8 cellular contexts compared by ENCODE assay signal in genomic region chr17:49694847-49695697, GRCh38. TPM values are rescaled to one million over a fixed set of nuclear protein-coding genes. Genes with fewer than 3 reads are reported as not detected.
A peak's percentile ranks its signal among the peaks of the same experiment; 100 is the strongest.
DNase-seq lines count a peak whose midpoint lies in the region; ATAC-seq and TF ChIP-seq lines count a peak whose summit lies in the region.

No MANE protein-coding gene starts in this region.

- intact Hi-C loops in dorsolateral prefrontal cortex (cut with DNase I) (loop anchor here (2.0 kb wide), 1 partner anchor 124 kb away; no protein-coding TSS in a partner anchor), mucosa of descending colon (cut with DNase I, micrococcal nuclease) (loop anchor here (2.0 kb wide), 2 partner anchors 124 to 126 kb away; no protein-coding TSS in a partner anchor)

- H3K27me3 Mint-ChIP-seq in activated CD4-positive, alpha-beta T cell treated with anti-CD3 and anti-CD28 coated beads, Interleukin-2, amount 10 ng/mL, durations not matched to agents 7 days and 5 days = no peaks in the 10 kb centered on the region

- H3K27me3 ChIP-seq in dorsolateral prefrontal cortex = no peaks in the 10 kb centered on the region

- peak overlapping the region in 6 of 59 donors; percentile 1 to 74 (median 32) for H3K27ac ChIP-seq in dorsolateral prefrontal cortex

- H3K27ac Mint-ChIP-seq in activated CD4-positive, alpha-beta T cell treated with anti-CD3 and anti-CD28 coated beads, Interleukin-2, amount 10 ng/mL, durations not matched to agents 7 days and 5 days = peak overlapping the region; percentile 79

- POLR2A ChIA-PET in activated CD4-positive, alpha-beta T cell treated with anti-CD3 and anti-CD28 coated beads, Interleukin-2, amount 10 ng/mL, durations not matched to agents 7 days and 5 days (lab: Charles Lee) = interaction anchor here (0.7 kb wide), 1 partner anchor 10 kb away, joined by 5 read pairs; no protein-coding TSS in a partner anchor

- no peak overlapping the region for H3K4me3 Mint-ChIP-seq in activated CD4-positive, alpha-beta T cell treated with anti-CD3 and anti-CD28 coated beads, Interleukin-2, amount 10 ng/mL, durations not matched to agents 7 days and 5 days

- no peaks in the 10 kb centered on the region for H3K4me1 ChIP-seq in mucosa of descending colon (ENCODE audit: low read depth)

- H3K9me3 Mint-ChIP-seq in activated CD4-positive, alpha-beta T cell treated with anti-CD3 and anti-CD28 coated beads, Interleukin-2, amount 10 ng/mL, durations not matched to agents 7 days and 5 days = no peaks in the 10 kb centered on the region

- CTCF ChIA-PET in activated CD4-positive, alpha-beta T cell treated with anti-CD3 and anti-CD28 coated beads, Interleukin-2, amount 10 ng/mL, durations not matched to agents 7 days and 5 days (lab: Charles Lee) = interaction anchor here (0.8 to 13.0 kb wide), 20 partner anchors 9 to 303 kb away, joined by 3 to 116 read pairs (median 5); partner anchors contain the start of genes NXPH3, PHB1, SLC35B1 and SPOP

- ATAC-seq in mucosa of descending colon = peak; percentile 71

- H3K9me3 ChIP-seq in mucosa of descending colon = no peaks in the 10 kb centered on the region

- peaks cover 42% of the 10 kb centered on the region for H3K4me1 Mint-ChIP-seq in activated CD4-positive, alpha-beta T cell treated with anti-CD3 and anti-CD28 coated beads, Interleukin-2, amount 10 ng/mL, durations not matched to agents 7 days and 5 days

- H3K4me3 ChIP-seq in dorsolateral prefrontal cortex (peak overlapping the region in 43 of 59 donors; percentile 1 to 56 (median 28)), mucosa of descending colon (no peak overlapping the region)

- H3K36me3 Mint-ChIP-seq in activated CD4-positive, alpha-beta T cell treated with anti-CD3 and anti-CD28 coated beads, Interleukin-2, amount 10 ng/mL, durations not matched to agents 7 days and 5 days (ENCODE audit: low read depth) = peaks cover 9% of the 10 kb centered on the region

- no peaks in the 10 kb centered on the region for H3K36me3 ChIP-seq in mucosa of descending colon (ENCODE audit: low read depth)

- TF ChIP-seq CTCF in dorsolateral prefrontal cortex (IDR thresholded peaks at IDR 0.05 in 54 of 56, conservative IDR thresholded peaks at IDR 0.05 in 2 of 56; ENCODE audit: low read depth in 1 of 56, partially characterized antibody in 56 of 56) (peak; percentile 76 to 98 (median 93)), mucosa of descending colon (IDR thresholded peaks at IDR 0.05) (peak; percentile 88)

- peak; percentile 51 for DNase-seq in NCI-H1436 (lab: John Stamatoyannopoulos, UW)
- DNase-seq in NCI-H1436 treated with DMSO at 0.1 percent for 48 hours (lab: John Stamatoyannopoulos, UW) = no peak
- peak; percentile 62 for DNase-seq in NCI-H345 (lab: John Stamatoyannopoulos, UW)
- peak; percentile 73 for DNase-seq in activated CD4-positive, alpha-beta T cell treated with anti-CD3 and anti-CD28 coated beads, Interleukin-2, amount 10 ng/mL, durations not matched to agents 7 days and 5 days
- peak in 7 of 10 donors; percentile 52 to 73 (median 59) for DNase-seq in dorsolateral prefrontal cortex
- DNase-seq in mucosa of descending colon = peak in 2 of 3 donors; percentile 73 to 85
- peak; percentile 59 for DNase-seq in stimulated activated CD8-positive, alpha-beta memory T cell treated with anti-CD3 and anti-CD28 coated beads, Interleukin-7, amount 100 ng/mL, for 24 hours (ENCODE audit: low read depth)
- DNase-seq in GF-D8 (lab: John Stamatoyannopoulos, UW) = no peak

RNA-seq across cellular contexts. Expression of gene SLC35B1, which starts 12.7 kb away (rescaled TPM):
- total RNA-seq in activated CD4-positive, alpha-beta T cell treated with anti-CD3 and anti-CD28 coated beads, Interleukin-2, amount 10 ng/mL, durations not matched to agents 7 days and 5 days = 10 to 100 TPM; 55.8 to 70.1 TPM
- total RNA-seq in dorsolateral prefrontal cortex = 10 to 100 TPM; 30.7 to 59.0 (median 43.7) TPM
- total RNA-seq in mucosa of descending colon = 10 to 100 TPM; 31.7 to 60.3 (median 41.5) TPM

RNA-seq across cellular contexts. Expression of gene SPOP, which starts 17.2 kb away (rescaled TPM):
- 10 to 100 TPM; 64.1 to 68.1 TPM for total RNA-seq in activated CD4-positive, alpha-beta T cell treated with anti-CD3 and anti-CD28 coated beads, Interleukin-2, amount 10 ng/mL, durations not matched to agents 7 days and 5 days
- total RNA-seq in dorsolateral prefrontal cortex = 100 to 1,000 TPM in 77 of 120 experiments, 10 to 100 TPM in 43; 75.2 to 140 (median 105) TPM
- total RNA-seq in mucosa of descending colon = 100 to 1,000 TPM in 1 of 3 donors, 10 to 100 TPM in 2; 47.6 to 213 (median 56.2) TPM

Comparison
In these comparisons a context has a peak if more than half of its experiments do, and no peak if none do; other contexts are left out.
1. DNase-seq: peak in NCI-H1436 (single experiment), NCI-H345 (single experiment), activated CD4-positive, alpha-beta T cell treated with anti-CD3 and anti-CD28 coated beads, Interleukin-2, amount 10 ng/mL, durations not matched to agents 7 days and 5 days (single experiment), dorsolateral prefrontal cortex (7 of 10), mucosa of descending colon (2 of 3) and stimulated activated CD8-positive, alpha-beta memory T cell treated with anti-CD3 and anti-CD28 coated beads, Interleukin-7, amount 100 ng/mL, for 24 hours (single experiment); none in NCI-H1436 treated with DMSO at 0.1 percent for 48 hours (single experiment) and GF-D8 (single experiment).